18 cellular contexts compared by ENCODE assay signal in the genomic region with DNA sequence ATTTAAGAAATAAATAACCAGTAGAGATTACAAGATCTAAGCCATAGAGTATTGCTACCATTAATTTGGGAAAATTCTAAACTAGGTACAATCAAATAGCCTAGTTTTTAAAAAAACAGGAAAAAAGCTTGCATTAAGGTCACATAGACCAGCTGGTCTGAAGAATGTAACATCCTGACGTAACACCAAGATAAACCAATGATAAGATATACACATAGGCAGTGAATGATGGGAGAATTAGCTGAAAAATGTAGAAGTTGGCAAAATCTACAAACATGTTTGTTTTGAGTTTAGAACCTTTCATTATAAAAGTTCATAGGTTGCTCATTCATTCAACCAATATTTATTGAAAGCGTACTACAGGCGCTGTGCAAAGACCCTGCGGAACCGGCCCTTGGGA.
"Had no signal": no experiment of that assay in that cellular context is flagged by ENCODE, and none has a peak within 500 bp of the region (broad histone marks: within the 10 kb centered on the region; RNA-seq: fewer than 3 reads in every experiment).

No MANE protein-coding gene starts in this region.

- H3K4me3 ChIP-seq: coronary artery, heart left ventricle, right atrium auricular region, smooth muscle cell had no signal

- DNase-seq: cerebellar nuclear complex; effector CD4-positive, alpha-beta T cell; endodermal cell; foreskin melanocyte; heart left ventricle; hippocampal formation; islet precursor cell; mammary epithelial cell; naive thymus-derived CD4-positive, alpha-beta T cell; nephron progenitor cell; posterior cingulate gyrus; stimulated activated CD4-positive, alpha-beta T cell treated with anti-CD3 and anti-CD28 coated beads, Interleukin-2, amount 100 ng/mL, for 48 hours; stimulated activated naive CD4-positive, alpha-beta T cell treated with Interleukin-2 at 50 U/mL for 16 hours had no signal

- H3K4me1 ChIP-seq: right atrium auricular region had no signal

- H3K9me3 ChIP-seq: heart left ventricle, right atrium auricular region had no signal

- H3K27ac ChIP-seq: coronary artery, heart left ventricle, right atrium auricular region had no signal

- H3K36me3 ChIP-seq: right atrium auricular region had no signal

- H3K27me3 ChIP-seq: heart left ventricle, right atrium auricular region had no signal

- ATAC-seq: esophagus mucosa; heart left ventricle; left lobe of liver; naive thymus-derived CD4-positive, alpha-beta T cell had no signal
